In genomic region chr20:10536531-10536930, GRCh38 we compare ENCODE assay signal across 8 cellular contexts.
A peak's percentile ranks its signal among the peaks of the same experiment; 100 is the strongest.
DNase-seq lines count a peak whose midpoint lies in the region; ATAC-seq and TF ChIP-seq lines count a peak whose summit lies in the region.

No MANE protein-coding gene starts in this region.

- no TSS peak for BruUV-seq in PC-3 (replicated peaks; lab: Mats Ljungman, UMichigan)

- H4K20me1 ChIP-seq in PC-3 (ENCODE audit: low read length), result no peaks in the 10 kb centered on the region

- H3K27me3 Mint-ChIP-seq in stimulated activated naive CD8-positive, alpha-beta T cell treated with anti-CD3 and anti-CD28 coated beads, Interleukin-15, amount 100 ng/mL, for 72 hours, result no peaks in the 10 kb centered on the region

- peak; percentile 77 for TF ChIP-seq CTCF in PC-3 (conservative IDR thresholded peaks at IDR 0.05; ENCODE audit: low read depth, low read length)

- peak; percentile 14 for DNase-seq in stimulated activated naive CD8-positive, alpha-beta T cell treated with anti-CD3 and anti-CD28 coated beads, Interleukin-15, Interleukin-2, amounts not matched to agents 100 U/mL and 50 U/mL, for 24 hours
- no peak for DNase-seq in stimulated activated naive CD8-positive, alpha-beta T cell treated with anti-CD3 and anti-CD28 coated beads, Interleukin-15, amount 100 ng/mL, for 72 hours
- peak; percentile 73 for DNase-seq in PC-3
- peak; percentile 88 for DNase-seq in fibroblast of gingiva (ENCODE audit: low read depth)
- DNase-seq in effector memory CD4-positive, alpha-beta T cell, result no peak
- no peak for DNase-seq in effector CD8-positive, alpha-beta T cell (lab: John Stamatoyannopoulos, UW)
- no peak for DNase-seq in GM03348 (ENCODE audit: low spot score)
- no peak for DNase-seq in central memory CD4-positive, alpha-beta T cell

- CTCF ChIA-PET in PC-3 (lab: Charles Lee), result interaction anchor here (0.6 kb wide), 3 partner anchors 34 to 220 kb away, joined by 3 read pairs; no protein-coding TSS in a partner anchor

- no peaks in the 10 kb centered on the region for H3K9me3 ChIP-seq in PC-3 (ENCODE audit: low read length)
- no peaks in the 10 kb centered on the region for H3K9me3 ChIP-seq in effector memory CD4-positive, alpha-beta T cell (ENCODE audit: control insufficient read depth, low read length)

- intact Hi-C loops in PC-3 (cut with micrococcal nuclease), result loop anchor here (1.0 to 5.0 kb wide), 5 partner anchors 67 to 1006 kb away; no protein-coding TSS in a partner anchor

- H3K9me2 ChIP-seq in PC-3 (replicated peaks; ENCODE audit: low read length), result no peaks in the 10 kb centered on the region

- H3K27ac Mint-ChIP-seq in stimulated activated naive CD8-positive, alpha-beta T cell treated with anti-CD3 and anti-CD28 coated beads, Interleukin-15, amount 100 ng/mL, for 72 hours, result no peak overlapping the region

- no peak overlapping the region for H2AFZ ChIP-seq in PC-3 (ENCODE audit: low read length)

- H3K27me3 ChIP-seq in PC-3 (ENCODE audit: low read length), result no peaks in the 10 kb centered on the region
- H3K27me3 ChIP-seq in effector memory CD4-positive, alpha-beta T cell (replicated peaks; ENCODE audit: control insufficient read depth, insufficient read depth, low read length, poor library complexity, severe bottlenecking), result no peaks in the 10 kb centered on the region

- peaks cover 41% of the 10 kb centered on the region for H3K4me1 ChIP-seq in PC-3 (ENCODE audit: insufficient read depth, low read length)
- H3K4me1 ChIP-seq in effector memory CD4-positive, alpha-beta T cell (ENCODE audit: control insufficient read depth, insufficient read depth, low read length, poor library complexity, severe bottlenecking), result peaks cover 3% of the 10 kb centered on the region

- POLR2A ChIA-PET in PC-3 (lab: Charles Lee; ENCODE audit: unreplicated experiment), result interaction anchor here (0.6 kb wide), 1 partner anchor 343 kb away, joined by 3 read pairs; no protein-coding TSS in a partner anchor

- H3K79me2 ChIP-seq in PC-3 (ENCODE audit: low read length), result no peaks in the 10 kb centered on the region

- no peak for ATAC-seq in stimulated activated naive CD8-positive, alpha-beta T cell treated with anti-CD3 and anti-CD28 coated beads, Interleukin-15, Interleukin-2, amounts not matched to agents 100 U/mL and 50 U/mL, for 24 hours
- ATAC-seq in stimulated activated naive CD8-positive, alpha-beta T cell treated with anti-CD3 and anti-CD28 coated beads, Interleukin-15, amount 100 ng/mL, for 72 hours, result no peak
- ATAC-seq in PC-3, result peak; percentile 25

- peak overlapping the region; percentile 19 for H3K27ac ChIP-seq in PC-3 (ENCODE audit: low read length)
- H3K27ac ChIP-seq in effector memory CD4-positive, alpha-beta T cell (ENCODE audit: insufficient read depth, low read length, poor library complexity, severe bottlenecking), result no peak overlapping the region

- H3K4me3 Mint-ChIP-seq in stimulated activated naive CD8-positive, alpha-beta T cell treated with anti-CD3 and anti-CD28 coated beads, Interleukin-15, amount 100 ng/mL, for 72 hours, result no peak overlapping the region

- H3F3A ChIP-seq in PC-3 (ENCODE audit: low read length, unreplicated experiment), result no peaks in the 10 kb centered on the region

- H3K4me3 ChIP-seq in PC-3 (ENCODE audit: low read length), result no peak overlapping the region
- no peak overlapping the region for H3K4me3 ChIP-seq in effector memory CD4-positive, alpha-beta T cell (ENCODE audit: insufficient read depth, low read depth, low read length, poor library complexity, severe bottlenecking)

- H3K4me1 Mint-ChIP-seq in stimulated activated naive CD8-positive, alpha-beta T cell treated with anti-CD3 and anti-CD28 coated beads, Interleukin-15, amount 100 ng/mL, for 72 hours, result peaks cover 33% of the 10 kb centered on the region

- H3K9me3 Mint-ChIP-seq in stimulated activated naive CD8-positive, alpha-beta T cell treated with anti-CD3 and anti-CD28 coated beads, Interleukin-15, amount 100 ng/mL, for 72 hours, result no peaks in the 10 kb centered on the region

- H3K4me2 ChIP-seq in PC-3 (ENCODE audit: low read length), result peak overlapping the region; percentile 59

- no peaks in the 10 kb centered on the region for H3K36me3 ChIP-seq in PC-3 (ENCODE audit: low read depth, low read length)
- H3K36me3 ChIP-seq in effector memory CD4-positive, alpha-beta T cell (ENCODE audit: control insufficient read depth, insufficient read depth, low read length), result no peaks in the 10 kb centered on the region

- no peak overlapping the region for H3K9ac ChIP-seq in PC-3 (ENCODE audit: low read length)

Comparison
In these comparisons a context has a peak if more than half of its experiments do, and no peak if none do; other contexts are left out.
1. DNase-seq: peak in stimulated activated naive CD8-positive, alpha-beta T cell treated with anti-CD3 and anti-CD28 coated beads, Interleukin-15, Interleukin-2, amounts not matched to agents 100 U/mL and 50 U/mL, for 24 hours (single experiment), PC-3 (single experiment) and fibroblast of gingiva (single experiment); none in stimulated activated naive CD8-positive, alpha-beta T cell treated with anti-CD3 and anti-CD28 coated beads, Interleukin-15, amount 100 ng/mL, for 72 hours (0 of 2), effector memory CD4-positive, alpha-beta T cell (0 of 3), effector CD8-positive, alpha-beta T cell (single experiment), GM03348 (single experiment) and central memory CD4-positive, alpha-beta T cell (single experiment).